In the genomic region with DNA sequence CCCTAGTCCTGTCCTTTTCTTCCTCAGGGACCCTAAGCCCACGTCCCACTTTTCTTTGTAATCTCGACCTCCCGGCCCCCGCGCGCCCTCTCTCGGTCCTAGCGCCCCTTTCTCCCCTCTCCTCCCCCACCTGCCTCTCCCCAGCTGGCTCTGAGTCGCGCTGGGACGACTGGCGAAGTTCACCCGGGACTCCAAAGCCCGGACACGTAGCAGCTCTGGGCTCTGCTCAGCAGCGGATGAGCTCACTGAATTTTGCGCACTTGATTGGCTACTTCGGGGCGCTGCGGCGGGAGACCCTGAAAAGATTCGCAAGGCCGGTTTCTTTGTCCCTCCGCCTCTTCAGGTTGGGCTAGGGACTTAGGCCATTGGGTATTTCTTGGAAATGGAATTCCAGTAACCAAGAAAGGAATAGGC, we compare ENCODE assay signal across 8 cellular contexts. TPM values are rescaled to one million over a fixed set of nuclear protein-coding genes. Genes with fewer than 3 reads are reported as not detected.
DNase-seq lines count a peak whose midpoint lies in the region; ATAC-seq and TF ChIP-seq lines count a peak whose summit lies in the region.

No MANE protein-coding gene starts in this region.

- H3K27me3 ChIP-seq in adrenal gland (peaks cover 6% of the 10 kb centered on the region), iPS DF 6.9 (ENCODE audit: control insufficient read depth, insufficient read depth, low read length) (no peaks in the 10 kb centered on the region), skeletal muscle satellite cell (ENCODE audit: control insufficient read depth, insufficient read depth, low read length) (peaks cover 34% of the 10 kb centered on the region)

- H3K4me3 ChIP-seq in adrenal gland = peak overlapping the region in 1 of 4 donors; percentile 41
- peak overlapping the region; percentile 68; the same call in 1 of the 2 replicates for H3K4me3 ChIP-seq in iPS DF 6.9 (ENCODE audit: low read length)
- peak overlapping the region; percentile 42 for H3K4me3 ChIP-seq in skeletal muscle satellite cell (ENCODE audit: low read length)

- peak; percentile 38 for TF ChIP-seq POLR2A in GM19099 (IDR thresholded peaks at IDR 0.05; ENCODE audit: extremely low read depth, insufficient read length, low read depth)
- TF ChIP-seq POLR2A in adrenal gland (IDR thresholded peaks at IDR 0.05) = no peak

- intact Hi-C loops in adrenal gland (cut with DNase I) = no loop called here

- DNase-seq in C1 segment of cervical spinal cord (lab: John Stamatoyannopoulos, UW) (peak in 10 of 14 donors; percentile 14 to 61 (median 38)), adrenal gland (peak; percentile 57 to 77 (median 69)), iPS DF 6.9 (ENCODE audit: low read depth, low spot score) (peak; percentile 79), NCI-H1048 (lab: John Stamatoyannopoulos, UW) (no peak)
- DNase-seq in NK-92 treated with Interleukin-12 subunit alpha and Interleukin-12 subunit beta, amount 100 ng/mL, for 24 hours (lab: John Stamatoyannopoulos, UW) = no peak

- no peak overlapping the region for H3K27ac ChIP-seq in adrenal gland
- no peak overlapping the region for H3K27ac ChIP-seq in iPS DF 6.9 (ENCODE audit: low read length)

- peak; percentile 98 for ATAC-seq in HG03442 (IDR thresholded peaks at IDR 0.05; ENCODE audit: unreplicated experiment)

- no peaks in the 10 kb centered on the region for H3K36me3 ChIP-seq in adrenal gland (replicated peaks in 1 of 2)
- H3K36me3 ChIP-seq in iPS DF 6.9 (ENCODE audit: control insufficient read depth, insufficient read depth, low read length) = no peaks in the 10 kb centered on the region
- peaks cover 6% of the 10 kb centered on the region for H3K36me3 ChIP-seq in skeletal muscle satellite cell (ENCODE audit: insufficient read depth, low read length)

- no peak for TF ChIP-seq CTCF in adrenal gland (IDR thresholded peaks at IDR 0.05)

- H3K4me2 ChIP-seq in skeletal muscle satellite cell (ENCODE audit: low read length) = peak overlapping the region; percentile 53

- H3K4me1 ChIP-seq in adrenal gland (replicated peaks in 1 of 2) (no peaks in the 10 kb centered on the region), iPS DF 6.9 (ENCODE audit: control insufficient read depth, insufficient read depth, low read length) (peaks cover 1% of the 10 kb centered on the region; the same call in 1 of the 2 replicates), skeletal muscle satellite cell (ENCODE audit: control insufficient read depth, insufficient read depth, low read length) (no peaks in the 10 kb centered on the region)

- no peaks in the 10 kb centered on the region for H3K9me3 ChIP-seq in adrenal gland (replicated peaks in 1 of 3)
- no peaks in the 10 kb centered on the region for H3K9me3 ChIP-seq in iPS DF 6.9 (ENCODE audit: control insufficient read depth, insufficient read depth, low read length)
- H3K9me3 ChIP-seq in skeletal muscle satellite cell (replicated peaks; ENCODE audit: low read length) = no peaks in the 10 kb centered on the region

- WGBS in adrenal gland, 4 donors = 0 to 2% (median 1%) methylated on average over 18 to 24 of the region's 24 CpGs
- no CpG with 5 or more reads among the region's 24 CpGs for WGBS in iPS DF 6.9 (ENCODE audit: insufficient coverage, insufficient read length)

- H3K9ac ChIP-seq in skeletal muscle satellite cell (ENCODE audit: low read depth, low read length) = no peak overlapping the region

RNA-seq across cellular contexts. Expression of a gene that starts 16.3 kb away (rescaled TPM):
- 10 to 100 TPM in 5 of 8 donors, 1 to 10 TPM in 3; 3.9 to 19.9 (median 11.4) TPM for total RNA-seq in adrenal gland
- polyA plus RNA-seq in adrenal gland = 10 to 100 TPM in 2 of 3 donors, 1 to 10 TPM in 1; 6.8 to 75.0 (median 11.1) TPM
- not detected in 2 replicates for total RNA-seq in skeletal muscle satellite cell (2012; rRNA removed)

RNA-seq across cellular contexts. Expression of a gene that starts 17.0 kb away (rescaled TPM):
- total RNA-seq in adrenal gland = 1 to 10 TPM in 5 of 8 donors, under 1 TPM in 2, not detected in 1; 0.83 to 7.8 (median 1.6) TPM
- 1 to 10 TPM; 3.3 to 5.9 (median 5.5) TPM for polyA plus RNA-seq in adrenal gland
- total RNA-seq in skeletal muscle satellite cell (2012; rRNA removed) = 0.25 and 1.1 TPM in 2 replicates

Comparison
In these comparisons a context has a peak if more than half of its experiments do, and no peak if none do; other contexts are left out.
1. DNase-seq: peak in C1 segment of cervical spinal cord (10 of 14), adrenal gland (7 of 7) and iPS DF 6.9 (single experiment); none in NCI-H1048 (single experiment) and NK-92 treated with Interleukin-12 subunit alpha and Interleukin-12 subunit beta, amount 100 ng/mL, for 24 hours (single experiment).